ENCODE assay signal across 14 cellular contexts in genomic region chr15:49134683-49135341, GRCh38. TPM values are rescaled to one million over a fixed set of nuclear protein-coding genes. Genes with fewer than 3 reads are reported as not detected.
DNase-seq lines count a peak whose midpoint lies in the region; ATAC-seq and TF ChIP-seq lines count a peak whose summit lies in the region.
"Had no signal": no experiment of that assay in that cellular context is flagged by ENCODE, and none has a peak within 500 bp of the region (broad histone marks: within the 10 kb centered on the region; RNA-seq: fewer than 3 reads in every experiment).

No MANE protein-coding gene starts in this region.

- no peaks in the 10 kb centered on the region for H4K20me1 ChIP-seq in osteoblast (ENCODE audit: insufficient read depth, low read length)

- peaks cover 45% of the 10 kb centered on the region for H3K36me3 Mint-ChIP-seq in activated CD4-positive, alpha-beta T cell treated with anti-CD3 and anti-CD28 coated beads, Interleukin-2, amount 10 ng/mL, durations not matched to agents 24 days and 14 days (ENCODE audit: low read depth)

- no peak overlapping the region for H3K4me3 ChIP-seq in astrocyte of the spinal cord (ENCODE audit: low read depth, low read length)
- H3K4me3 ChIP-seq in osteoblast (ENCODE audit: insufficient read depth, low read length), result no peak overlapping the region
- no peak overlapping the region for H3K4me3 ChIP-seq in dorsolateral prefrontal cortex
- H3K4me3 ChIP-seq: HAP-1, heart left ventricle, Peyer's patch, thoracic aorta had no signal

- in situ Hi-C loops in astrocyte of the spinal cord (cut with HindIII; ENCODE audit: low sequenced_read_pairs) (no loop called here), KBM-7 (cut with MboI; ENCODE audit: low pct_unique_long_range_greater_than_20kb, low sequenced_read_pairs) (no loop called here)

- H3K9me3 ChIP-seq in osteoblast (ENCODE audit: low read depth, low read length), result no peaks in the 10 kb centered on the region
- H3K9me3 ChIP-seq: HAP-1, heart left ventricle, Peyer's patch, thoracic aorta had no signal

- no peaks in the 10 kb centered on the region for H3K27me3 Mint-ChIP-seq in activated CD4-positive, alpha-beta T cell treated with anti-CD3 and anti-CD28 coated beads, Interleukin-2, amount 10 ng/mL, durations not matched to agents 24 days and 14 days

- no peak overlapping the region for H3K4me3 Mint-ChIP-seq in activated CD4-positive, alpha-beta T cell treated with anti-CD3 and anti-CD28 coated beads, Interleukin-2, amount 10 ng/mL, durations not matched to agents 24 days and 14 days

- intact Hi-C loops in activated CD4-positive, alpha-beta T cell treated with anti-CD3 and anti-CD28 coated beads, Interleukin-2, amount 10 ng/mL, durations not matched to agents 24 days and 14 days (cut with micrococcal nuclease), result no loop called here
- intact Hi-C loops in dorsolateral prefrontal cortex (cut with DNase I), result no loop called here

- no peak for DNase-seq in activated CD4-positive, alpha-beta T cell treated with anti-CD3 and anti-CD28 coated beads, Interleukin-2, amount 10 ng/mL, durations not matched to agents 24 days and 14 days
- no peak for DNase-seq in activated CD4-positive, alpha-beta T cell treated with anti-CD3 and anti-CD28 coated beads, Interleukin-2, amount 50 U/mL, for 1 hour
- peak; percentile 46 for DNase-seq in astrocyte of the spinal cord (ENCODE audit: low read depth, low spot score)
- no peak for DNase-seq in osteoblast (ENCODE audit: insufficient read length, low spot score, missing footprints)
- no peak for DNase-seq in KBM-7
- no peak for DNase-seq in dorsolateral prefrontal cortex
- DNase-seq: activated gamma-delta T cell treated with Interleukin-2 at 50 U/mL for 16 hours, heart left ventricle, midbrain, Peyer's patch had no signal

- H3K27ac ChIP-seq in osteoblast (ENCODE audit: low read depth, low read length), result peak overlapping the region; percentile 93
- H3K27ac ChIP-seq in dorsolateral prefrontal cortex, result peak overlapping the region in 4 of 59 donors; percentile 9 to 38 (median 26)
- H3K27ac ChIP-seq: heart left ventricle, Peyer's patch, thoracic aorta had no signal

- no peaks in the 10 kb centered on the region for H3K9me3 Mint-ChIP-seq in activated CD4-positive, alpha-beta T cell treated with anti-CD3 and anti-CD28 coated beads, Interleukin-2, amount 10 ng/mL, durations not matched to agents 24 days and 14 days

- peaks cover 13% of the 10 kb centered on the region for H3K79me2 ChIP-seq in osteoblast (ENCODE audit: insufficient read depth, low read length)

- H2AFZ ChIP-seq in osteoblast (ENCODE audit: low read length), result no peak overlapping the region

- peaks cover 64% of the 10 kb centered on the region for H3K36me3 ChIP-seq in osteoblast (ENCODE audit: insufficient read depth, low read length)

- peak overlapping the region; percentile 60 for H3K4me2 ChIP-seq in osteoblast (ENCODE audit: insufficient read depth, low read length)

- no peak for TF ChIP-seq CTCF in astrocyte of the spinal cord (IDR thresholded peaks at IDR 0.05; ENCODE audit: low read depth, low read length)
- no peak for TF ChIP-seq CTCF in osteoblast (IDR thresholded peaks at IDR 0.05; ENCODE audit: extremely low read depth, low read depth, low read length)
- TF ChIP-seq CTCF in dorsolateral prefrontal cortex (IDR thresholded peaks at IDR 0.05 in 54 of 56, conservative IDR thresholded peaks at IDR 0.05 in 2 of 56; ENCODE audit: low read depth in 1 of 56, partially characterized antibody in 56 of 56), result no peak

- peak; percentile 22 for ATAC-seq in HG03139 (IDR thresholded peaks at IDR 0.05; ENCODE audit: unreplicated experiment)
- no peak for ATAC-seq in HG03095 (IDR thresholded peaks at IDR 0.05; ENCODE audit: unreplicated experiment)
- ATAC-seq: heart left ventricle had no signal

- H3K27me3 ChIP-seq in osteoblast (ENCODE audit: insufficient read depth, low read length) (no peaks in the 10 kb centered on the region), dorsolateral prefrontal cortex (no peaks in the 10 kb centered on the region)
- H3K27me3 ChIP-seq: heart left ventricle, Peyer's patch had no signal

- H3K27ac Mint-ChIP-seq in activated CD4-positive, alpha-beta T cell treated with anti-CD3 and anti-CD28 coated beads, Interleukin-2, amount 10 ng/mL, durations not matched to agents 24 days and 14 days, result peak overlapping the region; percentile 69

- H3K4me1 ChIP-seq in osteoblast (ENCODE audit: insufficient read depth, low read length), result peaks cover 46% of the 10 kb centered on the region
- H3K4me1 ChIP-seq: HAP-1, heart left ventricle, Peyer's patch had no signal

- peaks cover 16% of the 10 kb centered on the region for H3K4me1 Mint-ChIP-seq in activated CD4-positive, alpha-beta T cell treated with anti-CD3 and anti-CD28 coated beads, Interleukin-2, amount 10 ng/mL, durations not matched to agents 24 days and 14 days

RNA-seq across cellular contexts. Expression of gene COPS2, which starts 20.6 kb away (rescaled TPM):
- total RNA-seq in activated CD4-positive, alpha-beta T cell treated with anti-CD3 and anti-CD28 coated beads, Interleukin-2, amount 10 ng/mL, durations not matched to agents 24 days and 14 days, result 98.6 and 99.0 TPM in 2 replicates
- total RNA-seq in osteoblast (101 and 104 TPM in 2 replicates), dorsolateral prefrontal cortex (10 to 100 TPM; 32.1 to 97.9 (median 73.1) TPM)

RNA-seq across cellular contexts. Expression of gene GALK2, which starts 35.2 kb away (rescaled TPM):
- total RNA-seq in activated CD4-positive, alpha-beta T cell treated with anti-CD3 and anti-CD28 coated beads, Interleukin-2, amount 10 ng/mL, durations not matched to agents 24 days and 14 days, result 24.7 and 25.5 TPM in 2 replicates
- total RNA-seq in osteoblast (44.2 and 53.0 TPM in 2 replicates), dorsolateral prefrontal cortex (10 to 100 TPM; 42.1 to 70.2 (median 52.5) TPM)
